In the genomic region with DNA sequence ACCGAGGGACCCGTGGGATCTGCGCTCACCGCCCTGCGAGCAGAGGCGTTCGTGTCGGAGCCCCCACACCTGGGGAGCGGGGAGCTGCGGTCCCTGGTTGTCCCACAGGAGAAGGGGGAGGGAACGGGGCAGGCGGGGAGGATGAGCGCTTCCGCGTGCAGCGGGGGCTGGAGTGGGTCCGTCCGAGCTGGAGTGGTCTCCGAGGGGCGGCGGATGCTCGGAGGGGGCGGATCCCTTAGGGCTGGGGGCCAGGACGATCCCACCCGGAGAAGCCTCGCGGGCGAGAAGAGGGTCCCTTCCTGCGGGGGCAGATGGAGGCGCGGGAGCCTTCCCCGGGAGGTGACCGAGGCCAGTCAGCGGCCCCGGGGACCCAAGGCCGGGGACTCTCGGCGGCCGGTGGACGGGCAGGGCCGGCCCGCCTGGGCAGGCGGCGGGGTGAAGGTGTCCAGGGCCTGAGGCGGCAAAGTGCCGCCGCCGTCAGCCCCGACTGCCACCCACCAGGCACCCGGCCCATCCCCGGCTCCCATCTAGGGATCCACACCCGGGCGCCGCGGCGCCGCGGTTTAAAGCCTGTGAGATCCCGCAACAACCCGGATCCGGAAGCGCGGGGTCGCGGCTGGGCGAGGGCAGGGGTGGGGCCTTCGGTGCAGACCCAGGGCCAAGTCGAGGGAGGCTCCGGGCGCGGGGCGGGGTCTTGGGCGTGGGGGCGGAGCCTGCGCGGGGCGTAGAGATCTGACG, we compare ENCODE assay signal across 1 cellular context.
TF ChIP-seq lines count a peak whose summit lies in the region.

No MANE protein-coding gene starts in this region.

TF ChIP-seq in K562, 482 proteins besides CTCF, POLR2A, EP300 and RAD21 (continued from another document):
- TF ChIP-seq, protein P1, sequence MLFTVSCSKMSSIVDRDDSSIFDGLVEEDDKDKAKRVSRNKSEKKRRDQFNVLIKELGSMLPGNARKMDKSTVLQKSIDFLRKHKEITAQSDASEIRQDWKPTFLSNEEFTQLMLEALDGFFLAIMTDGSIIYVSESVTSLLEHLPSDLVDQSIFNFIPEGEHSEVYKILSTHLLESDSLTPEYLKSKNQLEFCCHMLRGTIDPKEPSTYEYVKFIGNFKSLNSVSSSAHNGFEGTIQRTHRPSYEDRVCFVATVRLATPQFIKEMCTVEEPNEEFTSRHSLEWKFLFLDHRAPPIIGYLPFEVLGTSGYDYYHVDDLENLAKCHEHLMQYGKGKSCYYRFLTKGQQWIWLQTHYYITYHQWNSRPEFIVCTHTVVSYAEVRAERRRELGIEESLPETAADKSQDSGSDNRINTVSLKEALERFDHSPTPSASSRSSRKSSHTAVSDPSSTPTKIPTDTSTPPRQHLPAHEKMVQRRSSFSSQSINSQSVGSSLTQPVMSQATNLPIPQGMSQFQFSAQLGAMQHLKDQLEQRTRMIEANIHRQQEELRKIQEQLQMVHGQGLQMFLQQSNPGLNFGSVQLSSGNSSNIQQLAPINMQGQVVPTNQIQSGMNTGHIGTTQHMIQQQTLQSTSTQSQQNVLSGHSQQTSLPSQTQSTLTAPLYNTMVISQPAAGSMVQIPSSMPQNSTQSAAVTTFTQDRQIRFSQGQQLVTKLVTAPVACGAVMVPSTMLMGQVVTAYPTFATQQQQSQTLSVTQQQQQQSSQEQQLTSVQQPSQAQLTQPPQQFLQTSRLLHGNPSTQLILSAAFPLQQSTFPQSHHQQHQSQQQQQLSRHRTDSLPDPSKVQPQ (CRISPR knock-in tag; IDR thresholded peaks at IDR 0.05; ENCODE audit: borderline replicate concordance): no peak
- TF ChIP-seq NFXL1 (CRISPR knock-in tag; IDR thresholded peaks at IDR 0.05): no peak
- TF ChIP-seq SRSF3 (IDR thresholded peaks at IDR 0.05; ENCODE audit: insufficient read depth, low read length): no peak
- no peak for TF ChIP-seq ZKSCAN3 (CRISPR knock-in tag; IDR thresholded peaks at IDR 0.05)
- TF ChIP-seq SMAD4 (CRISPR knock-in tag; conservative IDR thresholded peaks at IDR 0.05): no peak; the same call in 1 of the 2 replicates
- TF ChIP-seq CBX1 (IDR thresholded peaks at IDR 0.05; ENCODE audit: low read depth): no peak
- TF ChIP-seq ATF1 (CRISPR knock-in tag; IDR thresholded peaks at IDR 0.05): no peak
- no peak for TF ChIP-seq ATF1 (tag; IDR thresholded peaks at IDR 0.05)
- TF ChIP-seq HCFC1 (IDR thresholded peaks at IDR 0.05; ENCODE audit: low read depth, low read length): peak; percentile 65
- TF ChIP-seq BRD9 (IDR thresholded peaks at IDR 0.05; ENCODE audit: low read depth, partially characterized antibody): no peak
- TF ChIP-seq ZNF146 (CRISPR knock-in tag; IDR thresholded peaks at IDR 0.05; ENCODE audit: unreplicated experiment): no peak
TF ChIP-seq in K562: peak in this region for 73.
